In genomic region chr2:70947556-70948184, GRCh38 we compare ENCODE assay signal across 9 cellular contexts. TPM values are rescaled to one million over a fixed set of nuclear protein-coding genes. Genes with fewer than 3 reads are reported as not detected.
DNase-seq lines count a peak whose midpoint lies in the region; ATAC-seq lines count a peak whose summit lies in the region.
"Had no signal": no experiment of that assay in that cellular context is flagged by ENCODE, and none has a peak within 500 bp of the region (broad histone marks: within the 10 kb centered on the region; RNA-seq: fewer than 3 reads in every experiment).

No MANE protein-coding gene starts in this region.

- no peaks in the 10 kb centered on the region for H3K36me3 ChIP-seq in NT2/D1 (ENCODE audit: insufficient read depth, insufficient read length, low read length)

- peaks cover 20% of the 10 kb centered on the region for H3K4me1 ChIP-seq in NT2/D1 (ENCODE audit: insufficient read depth, insufficient read length)

- H3K9me3 ChIP-seq in NT2/D1 (ENCODE audit: insufficient read depth, low read length) = no peaks in the 10 kb centered on the region

- DNase-seq in Daoy (ENCODE audit: low read depth) (peak; percentile 84), NT2/D1 (ENCODE audit: low read depth, low spot score) (no peak), non-pigmented ciliary epithelial cell (ENCODE audit: low read depth) (peak; percentile 27), NCI-H69 (lab: John Stamatoyannopoulos, UW) (no peak)
- no peak for DNase-seq in central memory CD8-positive, alpha-beta T cell (ENCODE audit: low spot score in 2 of 2)

- ATAC-seq in central memory CD8-positive, alpha-beta T cell (replicated peaks; ENCODE audit: extremely low read depth, poor library complexity, severe bottlenecking) = no peak
- ATAC-seq in GM18498 (IDR thresholded peaks at IDR 0.05; ENCODE audit: unreplicated experiment) (no peak), GM21423 (IDR thresholded peaks at IDR 0.05; ENCODE audit: unreplicated experiment) (no peak), HG03469 (IDR thresholded peaks at IDR 0.05; ENCODE audit: unreplicated experiment) (no peak)

- H3K4me1 Mint-ChIP-seq in central memory CD8-positive, alpha-beta T cell = peaks cover 15% of the 10 kb centered on the region

- no peak overlapping the region for H3K27ac Mint-ChIP-seq in central memory CD8-positive, alpha-beta T cell (ENCODE audit: low read depth)

- H3K36me3 Mint-ChIP-seq in central memory CD8-positive, alpha-beta T cell (ENCODE audit: insufficient read depth) = peaks cover 2% of the 10 kb centered on the region
- H3K36me3 Mint-ChIP-seq: stimulated activated naive B cell treated with anti-CD40 and anti-IgM and Interleukin-4, amounts not matched to agents 10 μg/mL and 1 μg/mL and 100 μg/mL, for 72 hours had no signal

- H3K9me3 Mint-ChIP-seq in central memory CD8-positive, alpha-beta T cell = no peaks in the 10 kb centered on the region
- H3K9me3 Mint-ChIP-seq: stimulated activated naive B cell treated with anti-CD40 and anti-IgM and Interleukin-4, amounts not matched to agents 10 μg/mL and 1 μg/mL and 100 μg/mL, for 72 hours had no signal

- H3K9ac ChIP-seq in NT2/D1 (ENCODE audit: insufficient read length, low read depth) = peak overlapping the region; percentile 28

- H3K27me3 Mint-ChIP-seq in central memory CD8-positive, alpha-beta T cell = peaks cover 21% of the 10 kb centered on the region

- H3K4me3 Mint-ChIP-seq in central memory CD8-positive, alpha-beta T cell = peak overlapping the region; percentile 80

- peaks cover 28% of the 10 kb centered on the region for H3K27me3 ChIP-seq in NT2/D1 (ENCODE audit: insufficient read depth, insufficient read length)

- no peak overlapping the region for H3K4me3 ChIP-seq in NT2/D1 (ENCODE audit: insufficient read length, low read depth)

RNA-seq across cellular contexts. Expression of gene ATP6V1B1, which starts 12.0 kb away (rescaled TPM):
- 0.40 TPM in 1 of 2 replicates, not detected in the other for total RNA-seq in Daoy (2014; rRNA removed; shearing (Covaris generic))

RNA-seq across cellular contexts. Expression of gene ANKRD53, which starts 30.8 kb away (rescaled TPM):
- total RNA-seq in Daoy (2014; rRNA removed; shearing (Covaris generic)) = not detected in 2 replicates

RNA-seq across cellular contexts. Expression of gene TEX261, which starts 47.0 kb away (rescaled TPM):
- 22.3 and 23.9 TPM in 2 replicates for total RNA-seq in Daoy (2014; rRNA removed; shearing (Covaris generic))

RNA-seq across cellular contexts. Expression of gene VAX2, which starts 47.3 kb away (rescaled TPM):
- 2.3 and 4.8 TPM in 2 replicates for total RNA-seq in Daoy (2014; rRNA removed; shearing (Covaris generic))

Comparison
In these comparisons a context has a peak if more than half of its experiments do, and no peak if none do; other contexts are left out.
1. DNase-seq: peak in Daoy (single experiment) and non-pigmented ciliary epithelial cell (single experiment); none in NT2/D1 (single experiment), central memory CD8-positive, alpha-beta T cell (0 of 2) and NCI-H69 (single experiment).